In the genomic region with DNA sequence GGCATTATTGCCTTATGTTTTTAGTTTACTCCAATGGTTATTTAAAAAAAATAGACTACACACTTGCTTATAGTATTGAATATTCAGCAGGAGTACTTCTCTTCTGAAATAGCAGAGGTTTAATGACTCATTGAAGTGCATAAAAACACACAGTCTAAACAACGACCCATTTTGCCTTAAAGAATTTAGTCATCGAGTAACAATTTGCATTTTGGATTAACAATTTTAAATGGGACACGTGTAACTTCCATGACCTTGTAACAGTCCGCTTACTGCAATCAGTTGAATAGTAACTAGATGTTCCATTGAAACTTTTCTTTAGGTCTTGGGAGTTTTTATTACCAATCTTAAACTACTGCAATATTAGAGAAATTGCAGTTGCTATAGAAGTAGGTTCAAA, we compare ENCODE assay signal across 1 cellular context.
TF ChIP-seq lines count a peak whose summit lies in the region.

No MANE protein-coding gene starts in this region.

TF ChIP-seq in IMR-90, 13 proteins besides CTCF, POLR2A, EP300 and RAD21:
- TF ChIP-seq NFE2L2 (IDR thresholded peaks at IDR 0.05; ENCODE audit: low read depth, low read length): no peak
- no peak for TF ChIP-seq MAFK (IDR thresholded peaks at IDR 0.05; ENCODE audit: low read depth, low read length)
- TF ChIP-seq SMC3 (IDR thresholded peaks at IDR 0.05; ENCODE audit: low read depth, low read length): no peak
- peak; percentile 83 for TF ChIP-seq FOS (IDR thresholded peaks at IDR 0.05; ENCODE audit: low read depth, low read length)
- TF ChIP-seq CHD1 (IDR thresholded peaks at IDR 0.05; ENCODE audit: low read depth, low read length): no peak
- TF ChIP-seq MAZ (IDR thresholded peaks at IDR 0.05; ENCODE audit: borderline replicate concordance, low read depth, low read length): no peak
- TF ChIP-seq, protein P1, sequence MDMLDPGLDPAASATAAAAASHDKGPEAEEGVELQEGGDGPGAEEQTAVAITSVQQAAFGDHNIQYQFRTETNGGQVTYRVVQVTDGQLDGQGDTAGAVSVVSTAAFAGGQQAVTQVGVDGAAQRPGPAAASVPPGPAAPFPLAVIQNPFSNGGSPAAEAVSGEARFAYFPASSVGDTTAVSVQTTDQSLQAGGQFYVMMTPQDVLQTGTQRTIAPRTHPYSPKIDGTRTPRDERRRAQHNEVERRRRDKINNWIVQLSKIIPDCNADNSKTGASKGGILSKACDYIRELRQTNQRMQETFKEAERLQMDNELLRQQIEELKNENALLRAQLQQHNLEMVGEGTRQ (IDR thresholded peaks at IDR 0.05; ENCODE audit: low read depth, low read length): no peak
- 0 out of 2 replicates have a peak, but pooled peaks have one; percentile 8 for TF ChIP-seq CEBPB (IDR thresholded peaks at IDR 0.05; ENCODE audit: low read depth, low read length)
- TF ChIP-seq RCOR1 (IDR thresholded peaks at IDR 0.05; ENCODE audit: insufficient replicate concordance, low read length): no peak
- TF ChIP-seq, protein P2, sequence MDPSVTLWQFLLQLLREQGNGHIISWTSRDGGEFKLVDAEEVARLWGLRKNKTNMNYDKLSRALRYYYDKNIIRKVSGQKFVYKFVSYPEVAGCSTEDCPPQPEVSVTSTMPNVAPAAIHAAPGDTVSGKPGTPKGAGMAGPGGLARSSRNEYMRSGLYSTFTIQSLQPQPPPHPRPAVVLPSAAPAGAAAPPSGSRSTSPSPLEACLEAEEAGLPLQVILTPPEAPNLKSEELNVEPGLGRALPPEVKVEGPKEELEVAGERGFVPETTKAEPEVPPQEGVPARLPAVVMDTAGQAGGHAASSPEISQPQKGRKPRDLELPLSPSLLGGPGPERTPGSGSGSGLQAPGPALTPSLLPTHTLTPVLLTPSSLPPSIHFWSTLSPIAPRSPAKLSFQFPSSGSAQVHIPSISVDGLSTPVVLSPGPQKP (IDR thresholded peaks at IDR 0.05; ENCODE audit: borderline replicate concordance, low read depth, low read length): no peak
- TF ChIP-seq RFX5 (IDR thresholded peaks at IDR 0.05; ENCODE audit: low read depth, low read length): no peak
- no peak for TF ChIP-seq MXI1 (IDR thresholded peaks at IDR 0.05; ENCODE audit: borderline replicate concordance, low read depth, low read length)
- TF ChIP-seq BHLHE40 (IDR thresholded peaks at IDR 0.05; ENCODE audit: low read depth, low read length): peak; percentile 91
